In the genomic region with DNA sequence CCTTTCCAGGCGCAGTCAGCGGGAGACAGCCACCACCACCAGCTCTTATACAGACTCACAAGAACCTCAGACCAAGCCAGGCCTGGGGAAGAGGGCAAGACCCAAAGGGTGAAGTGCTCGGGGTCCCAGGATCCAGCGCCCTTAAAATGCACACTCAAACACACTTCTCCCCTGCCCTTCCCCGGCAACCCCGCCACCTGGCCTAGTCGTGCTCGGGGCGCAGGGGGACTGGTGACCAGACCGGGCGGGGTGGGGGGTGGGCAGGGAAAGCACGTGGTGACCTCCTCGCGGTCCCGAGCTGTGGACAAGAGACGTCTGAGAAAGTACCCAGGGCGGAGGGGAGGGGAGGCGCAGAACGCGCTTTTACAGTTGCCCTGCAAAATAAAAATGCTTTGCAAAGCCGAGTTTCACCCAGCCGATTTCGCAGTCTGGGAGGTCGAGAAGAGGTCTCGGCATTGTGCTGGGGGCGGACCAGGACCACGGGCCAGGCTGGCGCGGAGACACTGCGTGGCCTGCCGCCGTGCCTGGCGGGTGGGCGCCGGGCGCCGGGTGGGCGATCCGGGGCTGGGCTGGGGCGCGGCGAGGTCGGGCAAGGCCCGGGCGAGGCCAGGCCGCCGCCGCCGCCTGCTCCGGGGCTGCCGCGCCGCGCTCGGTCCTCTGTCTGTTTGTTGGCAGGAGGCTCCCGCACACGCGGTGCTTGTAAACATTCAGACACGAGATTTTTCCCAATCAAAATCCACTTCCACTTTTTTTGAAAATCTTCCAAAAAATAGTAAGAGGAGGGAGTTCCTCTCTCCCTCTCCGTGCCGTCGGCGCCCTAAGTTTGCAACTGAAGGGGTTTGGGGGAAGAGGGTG, we compare ENCODE assay signal across 8 cellular contexts. TPM values are rescaled to one million over a fixed set of nuclear protein-coding genes. Genes with fewer than 3 reads are reported as not detected.
A peak's percentile ranks its signal among the peaks of the same experiment; 100 is the strongest.
DNase-seq lines count a peak whose midpoint lies in the region; ATAC-seq and TF ChIP-seq lines count a peak whose summit lies in the region.

No MANE protein-coding gene starts in this region.

- peaks cover 38% of the 10 kb centered on the region for H3F3A ChIP-seq in MM.1S (ENCODE audit: insufficient read depth, low read length)

- no peaks in the 10 kb centered on the region for H3K27me3 ChIP-seq in MM.1S (replicated peaks; ENCODE audit: insufficient read depth, low read length)
- H3K27me3 ChIP-seq in iPS DF 6.9 (ENCODE audit: control insufficient read depth, insufficient read depth, low read length), result no peaks in the 10 kb centered on the region
- peaks cover 0 to 98% (median 28%) of the 10 kb centered on the region in 7 donors for H3K27me3 ChIP-seq in spleen (replicated peaks in 1 of 7)

- peaks cover 8% of the 10 kb centered on the region; the same call in 1 of the 2 replicates for H3K4me1 ChIP-seq in MM.1S (ENCODE audit: low read length)
- H3K4me1 ChIP-seq in iPS DF 6.9 (ENCODE audit: control insufficient read depth, insufficient read depth, low read length), result no peaks in the 10 kb centered on the region
- peaks cover 15 to 98% (median 68%) of the 10 kb centered on the region in 6 donors for H3K4me1 ChIP-seq in spleen

- intact Hi-C loops in spleen (cut with DNase I; ENCODE audit: low total_unique reads), result loop anchor here (10.0 kb wide), 1 partner anchor 1247 kb away; no protein-coding TSS in a partner anchor

- ATAC-seq in GM21717 (IDR thresholded peaks at IDR 0.05; ENCODE audit: unreplicated experiment) (no peak), GM18502 (IDR thresholded peaks at IDR 0.05; ENCODE audit: poor library complexity, unreplicated experiment) (no peak)

- TF ChIP-seq CTCF in MM.1S (IDR thresholded peaks at IDR 0.05; ENCODE audit: low read length), result no peak
- no peak for TF ChIP-seq CTCF in spleen (IDR thresholded peaks at IDR 0.05 in 8 of 11, conservative IDR thresholded peaks at IDR 0.05 in 3 of 11)

- TF ChIP-seq POLR2A in spleen (IDR thresholded peaks at IDR 0.05), result no peak

- peak; percentile 33 for DNase-seq in ELR (ENCODE audit: low read depth)
- peak; percentile 56 for DNase-seq in MM.1S
- DNase-seq in activated naive CD4-positive, alpha-beta T cell treated with anti-CD3 and anti-CD28 coated beads, Interleukin-2, amount 50 U/mL, for 16 hours, result peak; percentile 24
- no peak for DNase-seq in iPS DF 6.9 (ENCODE audit: low read depth, low spot score)
- DNase-seq in spleen, result peak; percentile 86
- no peak for DNase-seq in G401 (ENCODE audit: low spot score)

- 0 out of 2 replicates have a peak, but pooled peaks cover 8% of the 10 kb centered on the region for H3K79me2 ChIP-seq in MM.1S (ENCODE audit: low read length)

- H3K9me3 ChIP-seq in MM.1S (replicated peaks; ENCODE audit: insufficient read depth, low read length) (no peaks in the 10 kb centered on the region), iPS DF 6.9 (ENCODE audit: control insufficient read depth, insufficient read depth, low read length) (no peaks in the 10 kb centered on the region), spleen (no peaks in the 10 kb centered on the region)

- H4K20me1 ChIP-seq in MM.1S (ENCODE audit: insufficient read depth, low read length), result no peaks in the 10 kb centered on the region

- no CpG with 5 or more reads among the region's 63 CpGs for WGBS in iPS DF 6.9 (ENCODE audit: insufficient coverage, insufficient read length)
- 1 to 2% (median 2%) methylated on average over 45 to 63 of the region's 63 CpGs for WGBS in spleen, 5 donors

- H2AFZ ChIP-seq in MM.1S (ENCODE audit: low read length), result peak overlapping the region; percentile 68

- peak overlapping the region; percentile 93 for H3K4me2 ChIP-seq in MM.1S (ENCODE audit: low read depth, low read length)

- peak overlapping the region; percentile 91 for H3K4me3 ChIP-seq in MM.1S (ENCODE audit: low read length)
- H3K4me3 ChIP-seq in iPS DF 6.9 (ENCODE audit: low read length), result peak overlapping the region; percentile 59; the same call in 1 of the 2 replicates
- H3K4me3 ChIP-seq in spleen, result peak overlapping the region; percentile 63 to 94 (median 82)

- H3K36me3 ChIP-seq in MM.1S (replicated peaks; ENCODE audit: insufficient read depth, low read length) (no peaks in the 10 kb centered on the region), iPS DF 6.9 (ENCODE audit: control insufficient read depth, insufficient read depth, low read length) (no peaks in the 10 kb centered on the region), spleen (no peaks in the 10 kb centered on the region)

- no peaks in the 10 kb centered on the region for H3K9me2 ChIP-seq in MM.1S (replicated peaks; ENCODE audit: insufficient read depth, low read length)

- peak overlapping the region; percentile 51 for H3K27ac ChIP-seq in MM.1S (ENCODE audit: low read length)
- H3K27ac ChIP-seq in iPS DF 6.9 (ENCODE audit: low read length), result no peak overlapping the region
- H3K27ac ChIP-seq in spleen, result peak overlapping the region in 7 of 8 donors; percentile 81 to 92 (median 86)

- peak overlapping the region; percentile 56; the same call in 1 of the 2 replicates for H3K9ac ChIP-seq in MM.1S (ENCODE audit: low read length)

- in situ Hi-C loops in G401 (cut with HindIII; ENCODE audit: low sequenced_read_pairs), result no loop called here

RNA-seq across cellular contexts. Expression of a gene that starts 2.0 kb away (rescaled TPM):
- total RNA-seq in spleen, result 100 to 1,000 TPM in 3 of 7 donors, 10 to 100 TPM in 4; 65.9 to 121 (median 92.7) TPM
- polyA plus RNA-seq in spleen, result 10 to 100 TPM; 41.1 to 61.6 (median 44.8) TPM
- total RNA-seq in G401 (2014; rRNA removed; shearing (Covaris generic)), result 0.54 TPM in 1 of 2 replicates, not detected in the other

Comparison
In these comparisons a context has a peak if more than half of its experiments do, and no peak if none do; other contexts are left out.
1. DNase-seq: peak in ELR (single experiment), MM.1S (single experiment), activated naive CD4-positive, alpha-beta T cell treated with anti-CD3 and anti-CD28 coated beads, Interleukin-2, amount 50 U/mL, for 16 hours (single experiment) and spleen (single experiment); none in iPS DF 6.9 (single experiment) and G401 (single experiment).
2. RNA of a gene that starts 2.0 kb away (total RNA-seq): 65.9 to 121 TPM in spleen; 0.54 TPM in G401; every median in the first group is over 10 times any median in the second.
3. Peak in every context shown above with its lines, with median percentiles within 50 percentile points of each other: H3K4me3 ChIP-seq.